Comparison of ENCODE assay signal across 18 cellular contexts in the genomic region with DNA sequence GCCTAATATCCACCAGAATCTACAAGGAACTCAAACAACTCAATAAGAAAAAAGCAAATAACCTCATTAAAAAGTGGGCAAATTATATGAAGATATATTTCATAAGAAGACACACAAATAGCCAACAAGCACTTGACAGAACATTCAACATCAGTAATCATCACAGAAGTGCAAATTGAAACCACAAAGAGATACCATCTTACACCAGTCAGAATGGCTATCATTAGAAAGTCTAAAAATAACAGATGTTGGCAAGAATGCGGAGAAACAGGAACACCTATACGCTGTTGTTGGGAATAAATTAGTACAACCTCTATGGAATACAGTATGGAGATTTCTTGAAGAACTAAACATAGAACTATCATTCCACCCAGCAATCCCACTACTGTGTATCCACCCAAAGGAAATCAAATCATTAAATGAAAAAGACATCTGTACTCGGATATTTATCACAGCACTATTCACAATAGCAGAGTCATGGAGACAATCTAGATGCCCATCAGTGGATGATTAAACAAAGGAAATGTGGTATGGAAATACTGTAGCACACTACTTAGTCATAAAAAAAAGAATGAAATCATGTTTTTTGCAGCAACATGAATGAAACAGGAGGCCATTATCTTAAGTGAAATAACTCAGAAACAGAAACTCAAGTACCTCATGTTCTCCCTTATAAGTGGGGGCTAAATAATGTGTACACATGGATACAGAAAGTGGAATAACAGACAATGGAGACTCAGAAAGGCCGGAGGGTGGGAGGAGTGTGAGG.
DNase-seq lines count a peak whose midpoint lies in the region; ATAC-seq, FAIRE-seq and TF ChIP-seq lines count a peak whose summit lies in the region.
"Had no signal": no experiment of that assay in that cellular context is flagged by ENCODE, and none has a peak within 500 bp of the region (broad histone marks: within the 10 kb centered on the region; RNA-seq: fewer than 3 reads in every experiment).

No MANE protein-coding gene starts in this region.

- in situ Hi-C loops in SK-MEL-5 (cut with HindIII; ENCODE audit: low pct_unique_long_range_greater_than_20kb, low sequenced_read_pairs) = no loop called here
- in situ Hi-C loops in HAP-1 (cut with MboI; ENCODE audit: low sequenced_read_pairs) = no loop called here

- no peak for TF ChIP-seq CTCF in AG10803 (conservative IDR thresholded peaks at IDR 0.05; ENCODE audit: low read length)
- TF ChIP-seq CTCF in fibroblast of pulmonary artery (IDR thresholded peaks at IDR 0.05; ENCODE audit: low read length, missing control alignments) = no peak

- peak; percentile 42 for DNase-seq in AG10803 (ENCODE audit: low read depth)
- no peak for DNase-seq in HTR-8/SVneo (ENCODE audit: insufficient read length, low spot score)
- DNase-seq in SK-MEL-5 (ENCODE audit: low read depth, low spot score) = peak; percentile 8
- peak; percentile 72 for DNase-seq in fibroblast of pulmonary artery (ENCODE audit: low read depth)
- DNase-seq in HAP-1 (ENCODE audit: low spot score in 2 of 2) = no peak
- DNase-seq in effector CD4-positive, alpha-beta T cell = no peak
- DNase-seq: amniotic stem cell, gastrocnemius medialis, left ventricle myocardium superior, NCI-H2227 treated with DMSO at 0.1 percent for 48 hours, ovary, sigmoid colon, T-helper 17 cell had no signal

- H3K27me3 ChIP-seq in HAP-1 (ENCODE audit: low read depth) = no peaks in the 10 kb centered on the region
- H3K27me3 ChIP-seq: gastrocnemius medialis, ovary, sigmoid colon, vagina had no signal

- H3K4me3 ChIP-seq in AG10803 (ENCODE audit: low read length) (no peak overlapping the region), fibroblast of pulmonary artery (replicated peaks; ENCODE audit: low read depth, low read length) (no peak overlapping the region), HAP-1 (no peak overlapping the region)
- H3K4me3 ChIP-seq: gastrocnemius medialis, ovary, sigmoid colon, vagina had no signal

- FAIRE-seq in HTR-8/SVneo (lab: Jason Lieb, UNC) = peak; percentile 46

- no peaks in the 10 kb centered on the region for H3K36me3 ChIP-seq in HAP-1 (replicated peaks)
- H3K36me3 ChIP-seq: gastrocnemius medialis, ovary, sigmoid colon, vagina had no signal

- ATAC-seq in HG03432 (IDR thresholded peaks at IDR 0.05; ENCODE audit: unreplicated experiment) (no peak), GM18873 (IDR thresholded peaks at IDR 0.05; ENCODE audit: low FRiP score, unreplicated experiment) (no peak)
- ATAC-seq: gastrocnemius medialis, left ventricle myocardium superior, Right ventricle myocardium inferior, T-helper 17 cell, WTC11 had no signal

- H3K4me1 ChIP-seq in HAP-1 = no peaks in the 10 kb centered on the region
- H3K4me1 ChIP-seq: gastrocnemius medialis, sigmoid colon, vagina had no signal

- no peaks in the 10 kb centered on the region for H3K9me3 ChIP-seq in HAP-1
- H3K9me3 ChIP-seq: gastrocnemius medialis, ovary, vagina had no signal

Comparison
In these comparisons a context has a peak if more than half of its experiments do, and no peak if none do; other contexts are left out.
1. DNase-seq: peak in AG10803 (single experiment), SK-MEL-5 (single experiment) and fibroblast of pulmonary artery (single experiment); none in HTR-8/SVneo (single experiment), HAP-1 (0 of 2) and effector CD4-positive, alpha-beta T cell (single experiment).